1 cellular context compared by ENCODE assay signal in the genomic region with DNA sequence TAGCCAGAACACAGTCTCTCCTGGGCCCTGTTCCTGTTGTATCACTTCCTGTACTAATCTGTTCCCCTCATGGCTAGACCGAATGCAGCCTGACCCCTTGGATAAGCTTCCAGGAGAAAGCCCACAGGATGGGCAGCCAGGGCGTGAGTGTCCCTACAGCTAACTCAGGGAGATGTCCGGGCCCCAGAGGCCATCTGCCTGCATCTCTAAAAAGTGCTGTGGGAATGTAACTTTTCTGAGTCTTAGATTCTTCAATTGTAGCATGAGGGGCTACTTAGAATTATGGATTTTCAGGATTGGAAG.
TF ChIP-seq lines count a peak whose summit lies in the region.

No MANE protein-coding gene starts in this region.

TF ChIP-seq in GM23338, 12 proteins besides CTCF, POLR2A, EP300 and RAD21 (continued from another document):
- TF ChIP-seq, protein P1, sequence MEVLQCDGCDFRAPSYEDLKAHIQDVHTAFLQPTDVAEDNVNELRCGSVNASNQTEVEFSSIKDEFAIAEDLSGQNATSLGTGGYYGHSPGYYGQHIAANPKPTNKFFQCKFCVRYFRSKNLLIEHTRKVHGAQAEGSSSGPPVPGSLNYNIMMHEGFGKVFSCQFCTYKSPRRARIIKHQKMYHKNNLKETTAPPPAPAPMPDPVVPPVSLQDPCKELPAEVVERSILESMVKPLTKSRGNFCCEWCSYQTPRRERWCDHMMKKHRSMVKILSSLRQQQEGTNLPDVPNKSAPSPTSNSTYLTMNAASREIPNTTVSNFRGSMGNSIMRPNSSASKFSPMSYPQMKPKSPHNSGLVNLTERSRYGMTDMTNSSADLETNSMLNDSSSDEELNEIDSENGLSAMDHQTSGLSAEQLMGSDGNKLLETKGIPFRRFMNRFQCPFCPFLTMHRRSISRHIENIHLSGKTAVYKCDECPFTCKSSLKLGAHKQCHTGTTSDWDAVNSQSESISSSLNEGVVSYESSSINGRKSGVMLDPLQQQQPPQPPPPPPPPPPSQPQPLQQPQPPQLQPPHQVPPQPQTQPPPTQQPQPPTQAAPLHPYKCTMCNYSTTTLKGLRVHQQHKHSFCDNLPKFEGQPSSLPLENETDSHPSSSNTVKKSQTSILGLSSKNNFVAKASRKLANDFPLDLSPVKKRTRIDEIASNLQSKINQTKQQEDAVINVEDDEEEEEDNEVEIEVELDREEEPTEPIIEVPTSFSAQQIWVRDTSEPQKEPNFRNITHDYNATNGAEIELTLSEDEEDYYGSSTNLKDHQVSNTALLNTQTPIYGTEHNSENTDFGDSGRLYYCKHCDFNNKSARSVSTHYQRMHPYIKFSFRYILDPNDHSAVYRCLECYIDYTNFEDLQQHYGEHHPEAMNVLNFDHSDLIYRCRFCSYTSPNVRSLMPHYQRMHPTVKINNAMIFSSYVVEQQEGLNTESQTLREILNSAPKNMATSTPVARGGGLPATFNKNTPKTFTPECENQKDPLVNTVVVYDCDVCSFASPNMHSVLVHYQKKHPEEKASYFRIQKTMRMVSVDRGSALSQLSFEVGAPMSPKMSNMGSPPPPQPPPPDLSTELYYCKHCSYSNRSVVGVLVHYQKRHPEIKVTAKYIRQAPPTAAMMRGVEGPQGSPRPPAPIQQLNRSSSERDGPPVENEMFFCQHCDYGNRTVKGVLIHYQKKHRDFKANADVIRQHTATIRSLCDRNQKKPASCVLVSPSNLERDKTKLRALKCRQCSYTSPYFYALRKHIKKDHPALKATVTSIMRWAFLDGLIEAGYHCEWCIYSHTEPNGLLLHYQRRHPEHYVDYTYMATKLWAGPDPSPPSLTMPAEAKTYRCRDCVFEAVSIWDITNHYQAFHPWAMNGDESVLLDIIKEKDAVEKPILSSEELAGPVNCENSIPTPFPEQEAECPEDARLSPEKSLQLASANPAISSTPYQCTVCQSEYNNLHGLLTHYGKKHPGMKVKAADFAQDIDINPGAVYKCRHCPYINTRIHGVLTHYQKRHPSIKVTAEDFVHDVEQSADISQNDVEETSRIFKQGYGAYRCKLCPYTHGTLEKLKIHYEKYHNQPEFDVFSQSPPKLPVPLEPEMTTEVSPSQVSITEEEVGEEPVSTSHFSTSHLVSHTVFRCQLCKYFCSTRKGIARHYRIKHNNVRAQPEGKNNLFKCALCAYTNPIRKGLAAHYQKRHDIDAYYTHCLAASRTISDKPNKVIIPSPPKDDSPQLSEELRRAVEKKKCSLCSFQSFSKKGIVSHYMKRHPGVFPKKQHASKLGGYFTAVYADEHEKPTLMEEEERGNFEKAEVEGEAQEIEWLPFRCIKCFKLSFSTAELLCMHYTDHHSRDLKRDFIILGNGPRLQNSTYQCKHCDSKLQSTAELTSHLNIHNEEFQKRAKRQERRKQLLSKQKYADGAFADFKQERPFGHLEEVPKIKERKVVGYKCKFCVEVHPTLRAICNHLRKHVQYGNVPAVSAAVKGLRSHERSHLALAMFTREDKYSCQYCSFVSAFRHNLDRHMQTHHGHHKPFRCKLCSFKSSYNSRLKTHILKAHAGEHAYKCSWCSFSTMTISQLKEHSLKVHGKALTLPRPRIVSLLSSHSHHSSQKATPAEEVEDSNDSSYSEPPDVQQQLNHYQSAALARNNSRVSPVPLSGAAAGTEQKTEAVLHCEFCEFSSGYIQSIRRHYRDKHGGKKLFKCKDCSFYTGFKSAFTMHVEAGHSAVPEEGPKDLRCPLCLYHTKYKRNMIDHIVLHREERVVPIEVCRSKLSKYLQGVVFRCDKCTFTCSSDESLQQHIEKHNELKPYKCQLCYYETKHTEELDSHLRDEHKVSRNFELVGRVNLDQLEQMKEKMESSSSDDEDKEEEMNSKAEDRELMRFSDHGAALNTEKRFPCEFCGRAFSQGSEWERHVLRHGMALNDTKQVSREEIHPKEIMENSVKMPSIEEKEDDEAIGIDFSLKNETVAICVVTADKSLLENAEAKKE (CRISPR knock-in tag; IDR thresholded peaks at IDR 0.05) = no peak
- TF ChIP-seq STAT1 (IDR thresholded peaks at IDR 0.05; ENCODE audit: unreplicated experiment) = no peak
- no peak for TF ChIP-seq ETS1 (IDR thresholded peaks at IDR 0.05)
- TF ChIP-seq ZNF331 (CRISPR knock-in tag; IDR thresholded peaks at IDR 0.05; ENCODE audit: low read depth) = no peak
- no peak for TF ChIP-seq ZNF114 (CRISPR knock-in tag; IDR thresholded peaks at IDR 0.05)
- no peak for TF ChIP-seq CREB1 (CRISPR knock-in tag; IDR thresholded peaks at IDR 0.05; ENCODE audit: low read depth)
- TF ChIP-seq, protein P2, sequence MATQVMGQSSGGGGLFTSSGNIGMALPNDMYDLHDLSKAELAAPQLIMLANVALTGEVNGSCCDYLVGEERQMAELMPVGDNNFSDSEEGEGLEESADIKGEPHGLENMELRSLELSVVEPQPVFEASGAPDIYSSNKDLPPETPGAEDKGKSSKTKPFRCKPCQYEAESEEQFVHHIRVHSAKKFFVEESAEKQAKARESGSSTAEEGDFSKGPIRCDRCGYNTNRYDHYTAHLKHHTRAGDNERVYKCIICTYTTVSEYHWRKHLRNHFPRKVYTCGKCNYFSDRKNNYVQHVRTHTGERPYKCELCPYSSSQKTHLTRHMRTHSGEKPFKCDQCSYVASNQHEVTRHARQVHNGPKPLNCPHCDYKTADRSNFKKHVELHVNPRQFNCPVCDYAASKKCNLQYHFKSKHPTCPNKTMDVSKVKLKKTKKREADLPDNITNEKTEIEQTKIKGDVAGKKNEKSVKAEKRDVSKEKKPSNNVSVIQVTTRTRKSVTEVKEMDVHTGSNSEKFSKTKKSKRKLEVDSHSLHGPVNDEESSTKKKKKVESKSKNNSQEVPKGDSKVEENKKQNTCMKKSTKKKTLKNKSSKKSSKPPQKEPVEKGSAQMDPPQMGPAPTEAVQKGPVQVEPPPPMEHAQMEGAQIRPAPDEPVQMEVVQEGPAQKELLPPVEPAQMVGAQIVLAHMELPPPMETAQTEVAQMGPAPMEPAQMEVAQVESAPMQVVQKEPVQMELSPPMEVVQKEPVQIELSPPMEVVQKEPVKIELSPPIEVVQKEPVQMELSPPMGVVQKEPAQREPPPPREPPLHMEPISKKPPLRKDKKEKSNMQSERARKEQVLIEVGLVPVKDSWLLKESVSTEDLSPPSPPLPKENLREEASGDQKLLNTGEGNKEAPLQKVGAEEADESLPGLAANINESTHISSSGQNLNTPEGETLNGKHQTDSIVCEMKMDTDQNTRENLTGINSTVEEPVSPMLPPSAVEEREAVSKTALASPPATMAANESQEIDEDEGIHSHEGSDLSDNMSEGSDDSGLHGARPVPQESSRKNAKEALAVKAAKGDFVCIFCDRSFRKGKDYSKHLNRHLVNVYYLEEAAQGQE (IDR thresholded peaks at IDR 0.05; ENCODE audit: unreplicated experiment) = no peak
- no peak for TF ChIP-seq EZH2phosphoT487 (IDR thresholded peaks at IDR 0.05; ENCODE audit: unreplicated experiment)
- no peak for TF ChIP-seq NANOG (IDR thresholded peaks at IDR 0.05; ENCODE audit: borderline replicate concordance)
- no peak for TF ChIP-seq EZH2 (IDR thresholded peaks at IDR 0.05; ENCODE audit: low read depth, unreplicated experiment)
